ENCODE assay signal across 1 cellular context in the genomic region with DNA sequence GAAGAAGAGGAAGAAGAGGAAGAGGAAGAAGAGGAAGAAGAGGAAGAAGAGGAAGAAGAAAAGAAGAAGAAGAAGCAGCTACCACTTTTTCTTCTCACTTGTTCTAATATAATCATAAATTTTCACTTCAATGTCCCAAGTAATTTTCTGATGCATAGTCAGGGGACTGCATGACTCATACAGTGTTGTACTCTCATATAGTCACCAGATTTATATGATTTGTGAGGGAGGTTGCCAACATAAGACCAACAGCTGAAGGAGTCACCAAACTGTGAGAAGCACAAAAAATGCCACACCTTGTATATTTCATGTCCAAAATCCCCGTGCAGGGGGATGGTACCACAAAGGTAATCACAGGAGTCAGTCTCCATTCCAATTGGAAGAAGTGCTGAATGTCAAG.
TF ChIP-seq lines count a peak whose summit lies in the region.

No MANE protein-coding gene starts in this region.

TF ChIP-seq in HepG2, 621 proteins besides CTCF, POLR2A, EP300 and RAD21 (continued from another document):
- TF ChIP-seq, protein P1, sequence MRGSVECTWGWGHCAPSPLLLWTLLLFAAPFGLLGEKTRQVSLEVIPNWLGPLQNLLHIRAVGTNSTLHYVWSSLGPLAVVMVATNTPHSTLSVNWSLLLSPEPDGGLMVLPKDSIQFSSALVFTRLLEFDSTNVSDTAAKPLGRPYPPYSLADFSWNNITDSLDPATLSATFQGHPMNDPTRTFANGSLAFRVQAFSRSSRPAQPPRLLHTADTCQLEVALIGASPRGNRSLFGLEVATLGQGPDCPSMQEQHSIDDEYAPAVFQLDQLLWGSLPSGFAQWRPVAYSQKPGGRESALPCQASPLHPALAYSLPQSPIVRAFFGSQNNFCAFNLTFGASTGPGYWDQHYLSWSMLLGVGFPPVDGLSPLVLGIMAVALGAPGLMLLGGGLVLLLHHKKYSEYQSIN (CRISPR knock-in tag; IDR thresholded peaks at IDR 0.05; ENCODE audit: borderline replicate concordance) = no peak
- TF ChIP-seq ZNF317 (CRISPR knock-in tag; IDR thresholded peaks at IDR 0.05) (no peak), MAFK (conservative IDR thresholded peaks at IDR 0.05 in 1 of 2, IDR thresholded peaks at IDR 0.05 in 1 of 2; ENCODE audit: low read length in 2 of 2) (no peak), ZNF556 (CRISPR knock-in tag; IDR thresholded peaks at IDR 0.05; ENCODE audit: borderline replicate concordance) (no peak), ZSCAN20 (CRISPR knock-in tag; IDR thresholded peaks at IDR 0.05; ENCODE audit: borderline replicate concordance) (no peak), ZFP1 (CRISPR knock-in tag; IDR thresholded peaks at IDR 0.05) (no peak), BHLHE40 (IDR thresholded peaks at IDR 0.05; ENCODE audit: low read length) (no peak), RXRA (CRISPR knock-in tag; IDR thresholded peaks at IDR 0.05) (no peak), NR2F6 (IDR thresholded peaks at IDR 0.05) (no peak), NR2F6 (CRISPR knock-in tag; IDR thresholded peaks at IDR 0.05) (no peak), FOXO1 (CRISPR knock-in tag; IDR thresholded peaks at IDR 0.05) (no peak), NR1H2 (CRISPR knock-in tag; IDR thresholded peaks at IDR 0.05; ENCODE audit: borderline replicate concordance, low read depth) (no peak), ZNF367 (CRISPR knock-in tag; IDR thresholded peaks at IDR 0.05; ENCODE audit: borderline replicate concordance) (no peak), CHD2 (IDR thresholded peaks at IDR 0.05; ENCODE audit: low read depth, low read length) (no peak)
- TF ChIP-seq, protein P2, sequence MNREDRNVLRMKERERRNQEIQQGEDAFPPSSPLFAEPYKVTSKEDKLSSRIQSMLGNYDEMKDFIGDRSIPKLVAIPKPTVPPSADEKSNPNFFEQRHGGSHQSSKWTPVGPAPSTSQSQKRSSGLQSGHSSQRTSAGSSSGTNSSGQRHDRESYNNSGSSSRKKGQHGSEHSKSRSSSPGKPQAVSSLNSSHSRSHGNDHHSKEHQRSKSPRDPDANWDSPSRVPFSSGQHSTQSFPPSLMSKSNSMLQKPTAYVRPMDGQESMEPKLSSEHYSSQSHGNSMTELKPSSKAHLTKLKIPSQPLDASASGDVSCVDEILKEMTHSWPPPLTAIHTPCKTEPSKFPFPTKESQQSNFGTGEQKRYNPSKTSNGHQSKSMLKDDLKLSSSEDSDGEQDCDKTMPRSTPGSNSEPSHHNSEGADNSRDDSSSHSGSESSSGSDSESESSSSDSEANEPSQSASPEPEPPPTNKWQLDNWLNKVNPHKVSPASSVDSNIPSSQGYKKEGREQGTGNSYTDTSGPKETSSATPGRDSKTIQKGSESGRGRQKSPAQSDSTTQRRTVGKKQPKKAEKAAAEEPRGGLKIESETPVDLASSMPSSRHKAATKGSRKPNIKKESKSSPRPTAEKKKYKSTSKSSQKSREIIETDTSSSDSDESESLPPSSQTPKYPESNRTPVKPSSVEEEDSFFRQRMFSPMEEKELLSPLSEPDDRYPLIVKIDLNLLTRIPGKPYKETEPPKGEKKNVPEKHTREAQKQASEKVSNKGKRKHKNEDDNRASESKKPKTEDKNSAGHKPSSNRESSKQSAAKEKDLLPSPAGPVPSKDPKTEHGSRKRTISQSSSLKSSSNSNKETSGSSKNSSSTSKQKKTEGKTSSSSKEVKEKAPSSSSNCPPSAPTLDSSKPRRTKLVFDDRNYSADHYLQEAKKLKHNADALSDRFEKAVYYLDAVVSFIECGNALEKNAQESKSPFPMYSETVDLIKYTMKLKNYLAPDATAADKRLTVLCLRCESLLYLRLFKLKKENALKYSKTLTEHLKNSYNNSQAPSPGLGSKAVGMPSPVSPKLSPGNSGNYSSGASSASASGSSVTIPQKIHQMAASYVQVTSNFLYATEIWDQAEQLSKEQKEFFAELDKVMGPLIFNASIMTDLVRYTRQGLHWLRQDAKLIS (CRISPR knock-in tag; IDR thresholded peaks at IDR 0.05) = no peak
